In the genomic region with DNA sequence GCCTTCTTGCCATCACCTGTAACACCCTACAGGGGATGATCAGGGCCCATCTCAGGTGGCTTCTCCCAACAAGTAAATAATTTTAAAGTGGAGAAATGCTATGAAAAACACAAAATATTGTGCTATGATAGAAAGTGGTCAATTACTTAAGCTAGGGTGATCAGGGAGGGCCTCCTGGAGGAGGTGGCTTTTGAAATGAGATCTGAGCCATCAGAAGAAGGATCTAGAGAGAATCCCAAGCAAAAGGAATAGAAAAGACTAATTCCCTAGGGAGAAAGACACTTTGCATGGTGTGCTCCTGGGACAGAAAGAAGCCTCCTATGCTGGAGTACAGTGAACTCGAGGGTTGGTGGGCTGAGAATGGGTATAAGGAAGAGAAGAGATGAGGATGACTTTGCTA, we compare ENCODE assay signal across 27 cellular contexts.
"Had no signal": no experiment of that assay in that cellular context is flagged by ENCODE, and none has a peak within 500 bp of the region (broad histone marks: within the 10 kb centered on the region; RNA-seq: fewer than 3 reads in every experiment).

No MANE protein-coding gene starts in this region.

- H3K4me1 ChIP-seq: testis, thyroid gland, tibial nerve, transverse colon, uterus, vagina had no signal

- DNase-seq: stimulated activated CD4-positive, alpha-beta T cell treated with anti-CD3 and anti-CD28 coated beads, Interleukin-2, amount 100 ng/mL, for 48 hours; stimulated activated CD4-positive, alpha-beta T cell treated with anti-CD3 and anti-CD28 coated beads, Interleukin-4, amount 100 ng/mL, for 1 hour; stimulated activated CD4-positive, alpha-beta T cell treated with anti-CD3 and anti-CD28 coated beads, Interleukin-4, amount 100 ng/mL, for 24 hours; stimulated activated CD4-positive, alpha-beta T cell treated with anti-CD3 and anti-CD28 coated beads, Interleukin-4, amount 100 ng/mL, for 4 hours; stimulated activated CD8-positive, alpha-beta memory T cell treated with anti-CD3 and anti-CD28 coated beads, Interleukin-4, amount 100 ng/mL, for 48 hours; stimulated activated naive B cell treated with anti-CD40 and anti-IgM and Interleukin-4, amounts not matched to agents 10 μg/mL and 1 μg/mL and 100 μg/mL, for 72 hours; stimulated activated naive CD4-positive, alpha-beta T cell; stimulated activated naive CD4-positive, alpha-beta T cell treated with Interleukin-2 at 50 U/mL for 16 hours; stimulated activated naive CD8-positive, alpha-beta T cell treated with anti-CD3 and anti-CD28 coated beads, Interleukin-15, amount 100 ng/mL, for 72 hours; stimulated activated naive CD8-positive, alpha-beta T cell treated with anti-CD3 and anti-CD28 coated beads, Interleukin-15, Interleukin-2, amounts not matched to agents 100 U/mL and 50 U/mL, for 24 hours; stomach; substantia nigra; testis; thyroid gland; tibial artery; transverse colon; trophoblast cell; upper lobe of left lung; upper lobe of right lung; uterus had no signal

- FAIRE-seq: urothelium cell line had no signal

- H3K36me3 ChIP-seq: stomach, suprapubic skin, thoracic aorta, thyroid gland, tibial artery, tibial nerve, transverse colon, upper lobe of left lung, upper lobe of right lung, uterus, vagina had no signal

- H3K4me3 ChIP-seq: stomach, suprapubic skin, testis, thoracic aorta, thyroid gland, tibial artery, tibial nerve, transverse colon, upper lobe of left lung, upper lobe of right lung, uterus, vagina had no signal

- ATAC-seq: stimulated activated effector memory CD8-positive, alpha-beta T cell treated with anti-CD3 and anti-CD28 coated beads, Interleukin-12 subunit alpha, Interleukin-12 subunit beta, amount 100 ng/mL, for 72 hours; stimulated activated memory B cell treated with anti-CD40 and anti-IgM and Interleukin-4, amounts not matched to agents 10 μg/mL and 1 μg/mL and 100 μg/mL, for 72 hours; stimulated activated naive B cell treated with anti-CD40 and anti-IgM and Interleukin-4, amounts not matched to agents 10 μg/mL and 1 μg/mL and 100 μg/mL, for 72 hours; stimulated activated naive CD8-positive, alpha-beta T cell treated with anti-CD3 and anti-CD28 coated beads, Interleukin-15, amount 100 ng/mL, for 72 hours; stimulated activated naive CD8-positive, alpha-beta T cell treated with anti-CD3 and anti-CD28 coated beads, Interleukin-15, Interleukin-2, amounts not matched to agents 100 U/mL and 50 U/mL, for 24 hours; upper lobe of right lung had no signal

- H3K9me3 ChIP-seq: stomach, suprapubic skin, testis, thoracic aorta, thyroid gland, tibial artery, tibial nerve, transverse colon, upper lobe of left lung, upper lobe of right lung, uterus, vagina had no signal

- H3K27ac ChIP-seq: suprapubic skin, testis, thoracic aorta, thyroid gland, tibial artery, tibial nerve, transverse colon, uterus, vagina had no signal

- H3K27me3 ChIP-seq: stomach, suprapubic skin, testis, thyroid gland, tibial artery, tibial nerve, upper lobe of left lung, upper lobe of right lung, uterus, vagina had no signal
